Comparison of ENCODE assay signal across 22 cellular contexts in the genomic region with DNA sequence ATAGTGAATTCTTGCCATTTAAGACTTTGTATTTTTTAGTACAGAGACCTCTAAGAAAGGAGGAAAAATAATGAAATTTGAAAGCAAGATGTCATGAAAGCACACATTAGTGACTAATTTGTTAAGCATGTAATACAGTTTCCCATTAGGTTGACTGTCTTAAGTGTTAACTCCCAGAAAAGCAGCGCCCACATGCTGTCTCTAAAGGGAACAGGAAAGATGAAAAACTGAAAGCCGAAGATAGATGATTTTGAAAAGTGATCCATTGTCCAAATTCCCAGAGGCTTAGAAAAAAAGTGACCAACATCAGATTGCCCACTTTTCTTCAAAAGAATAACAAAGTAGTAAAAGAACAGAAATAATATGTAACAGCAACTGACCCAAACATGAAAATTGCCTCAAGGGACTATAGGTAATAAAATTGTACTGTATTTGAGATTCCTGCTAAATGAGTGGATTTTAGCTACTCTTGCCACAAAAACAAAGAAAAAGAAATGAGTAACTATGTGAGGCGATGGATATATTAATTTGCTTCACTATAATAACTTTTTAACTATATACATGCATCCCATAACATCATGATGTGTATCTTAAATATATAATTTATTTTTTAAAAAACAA.
DNase-seq lines count a peak whose midpoint lies in the region; TF ChIP-seq lines count a peak whose summit lies in the region.
"Had no signal": no experiment of that assay in that cellular context is flagged by ENCODE, and none has a peak within 500 bp of the region (broad histone marks: within the 10 kb centered on the region; RNA-seq: fewer than 3 reads in every experiment).

No MANE protein-coding gene starts in this region.

- H4K91ac ChIP-seq in mesenchymal stem cell (ENCODE audit: low read length) = no peak overlapping the region

- H3K27me3 ChIP-seq in mesenchymal stem cell (ENCODE audit: control insufficient read depth in 1 of 2, insufficient read depth in 1 of 2, low read length in 2 of 2) (no peaks in the 10 kb centered on the region), A673 (replicated peaks; ENCODE audit: insufficient read depth, low read depth, low read length, poor library complexity) (no peaks in the 10 kb centered on the region)
- H3K27me3 ChIP-seq: upper lobe of right lung had no signal

- H2BK15ac ChIP-seq in mesenchymal stem cell (ENCODE audit: low read depth, poor library complexity, severe bottlenecking) = no peak overlapping the region

- no peak overlapping the region for H3K4ac ChIP-seq in mesenchymal stem cell (ENCODE audit: low read depth in 1 of 2, low read length in 2 of 2)

- H3K36me3 Mint-ChIP-seq in immature natural killer cell = no peaks in the 10 kb centered on the region
- H3K36me3 Mint-ChIP-seq: CD4-positive, alpha-beta memory T cell; natural killer cell treated with Interleukin-12 subunit alpha and Interleukin-12 subunit beta and Interleukin-15 and Interleukin-18, amount 100 ng/mL, for 72 hours had no signal

- no peaks in the 10 kb centered on the region for H3K9me3 Mint-ChIP-seq in immature natural killer cell
- H3K9me3 Mint-ChIP-seq: natural killer cell treated with Interleukin-12 subunit alpha and Interleukin-12 subunit beta and Interleukin-15 and Interleukin-18, amount 100 ng/mL, for 72 hours; stimulated activated naive CD8-positive, alpha-beta T cell treated with anti-CD3 and anti-CD28 coated beads, Interleukin-15, Interleukin-2, amounts not matched to agents 100 ng/mL and 50 ng/mL, for 24 hours had no signal

- no peak overlapping the region for H3K14ac ChIP-seq in mesenchymal stem cell (ENCODE audit: low read length in 2 of 2)

- H3K4me1 Mint-ChIP-seq in immature natural killer cell = no peaks in the 10 kb centered on the region
- H3K4me1 Mint-ChIP-seq: CD4-positive, alpha-beta memory T cell had no signal

- CTCF ChIA-PET in A673 (lab: Charles Lee) = no interaction called here

- no peaks in the 10 kb centered on the region for H3K79me1 ChIP-seq in mesenchymal stem cell (replicated peaks; ENCODE audit: low read length, poor library complexity, severe bottlenecking)

- no peak overlapping the region for H3K27ac Mint-ChIP-seq in immature natural killer cell
- H3K27ac Mint-ChIP-seq: CD4-positive, alpha-beta memory T cell; natural killer cell treated with Interleukin-12 subunit alpha and Interleukin-12 subunit beta and Interleukin-15 and Interleukin-18, amount 100 ng/mL, for 72 hours; stimulated activated naive CD8-positive, alpha-beta T cell treated with anti-CD3 and anti-CD28 coated beads, Interleukin-15, Interleukin-2, amounts not matched to agents 100 ng/mL and 50 ng/mL, for 24 hours had no signal

- no peak overlapping the region for H2BK120ac ChIP-seq in mesenchymal stem cell (ENCODE audit: low read depth, low read length)

- in situ Hi-C loops in GM13977 (cut with MboI; ENCODE audit: low pct_unique_long_range_greater_than_20kb, low sequenced_read_pairs, unreplicated experiment) = no loop called here

- H3K9ac ChIP-seq in mesenchymal stem cell (ENCODE audit: low read length) = peak overlapping the region; percentile 55

- H2AFZ ChIP-seq in mesenchymal stem cell (ENCODE audit: low read depth, low read length) = no peak overlapping the region

- no peak overlapping the region for H3K4me2 ChIP-seq in mesenchymal stem cell (ENCODE audit: low read length, poor library complexity, severe bottlenecking)
- H3K4me2 ChIP-seq: A549 had no signal

- BruUV-seq in A673 (replicated peaks; lab: Mats Ljungman, UMichigan) = no TSS peak

- H4K8ac ChIP-seq in mesenchymal stem cell (ENCODE audit: low read length) = no peak overlapping the region

- H3K27ac ChIP-seq in mesenchymal stem cell (ENCODE audit: low read length, poor library complexity, severe bottlenecking) = peak overlapping the region; percentile 75
- H3K27ac ChIP-seq in A673 (ENCODE audit: low read depth, low read length, poor library complexity, severe bottlenecking) = no peak overlapping the region
- H3K27ac ChIP-seq: A549, coronary artery, upper lobe of right lung had no signal

- 33% methylated on average over 1 of the region's 3 CpGs for WGBS in mesenchymal stem cell

- H3K4me3 ChIP-seq in AG09309 (ENCODE audit: control insufficient read depth, low read depth, low read length) (no peak overlapping the region), cardiac fibroblast (replicated peaks in 1 of 2; ENCODE audit: low read depth in 2 of 2, low read length in 2 of 2) (no peak overlapping the region), mesenchymal stem cell (ENCODE audit: insufficient read depth in 1 of 2, low read depth in 1 of 2, low read length in 2 of 2) (no peak overlapping the region), A673 (ENCODE audit: low read depth, low read length, poor library complexity, severe bottlenecking) (no peak overlapping the region)
- H3K4me3 ChIP-seq: A549, coronary artery, upper lobe of right lung had no signal

- POLR2A ChIA-PET in A673 (lab: Charles Lee; ENCODE audit: low non-redundant PET) = no interaction called here

- H2BK5ac ChIP-seq in mesenchymal stem cell (ENCODE audit: low read depth, low read length, poor library complexity, severe bottlenecking) = no peak overlapping the region

- TF ChIP-seq CTCF in AG09309 (IDR thresholded peaks at IDR 0.05; ENCODE audit: control insufficient read depth, insufficient read depth, low read depth, low read length, missing control alignments) (no peak), cardiac fibroblast (IDR thresholded peaks at IDR 0.05; ENCODE audit: low read depth, low read length) (peak; percentile 3), GM13977 (IDR thresholded peaks at IDR 0.05; ENCODE audit: extremely low read depth, insufficient read depth, missing control alignments) (no peak), A673 (conservative IDR thresholded peaks at IDR 0.05; ENCODE audit: low read depth, low read length) (no peak)

- no peak overlapping the region for H3K23ac ChIP-seq in mesenchymal stem cell (ENCODE audit: low read length in 2 of 2)

- H3K18ac ChIP-seq in mesenchymal stem cell (ENCODE audit: low read depth in 1 of 2, low read length in 2 of 2) = no peak overlapping the region

- no peak overlapping the region for H2AK5ac ChIP-seq in mesenchymal stem cell (ENCODE audit: low read length, severe bottlenecking)

- H3K4me3 Mint-ChIP-seq in immature natural killer cell = no peak overlapping the region
- H3K4me3 Mint-ChIP-seq: CD4-positive, alpha-beta memory T cell; natural killer cell treated with Interleukin-12 subunit alpha and Interleukin-12 subunit beta and Interleukin-15 and Interleukin-18, amount 100 ng/mL, for 72 hours; stimulated activated naive CD8-positive, alpha-beta T cell treated with anti-CD3 and anti-CD28 coated beads, Interleukin-15, Interleukin-2, amounts not matched to agents 100 ng/mL and 50 ng/mL, for 24 hours had no signal

- H3K27me3 Mint-ChIP-seq in immature natural killer cell (ENCODE audit: low read depth in 3 of 3) = peaks cover 2 to 5% (median 4%) of the 10 kb centered on the region in 3 donors

- H2BK12ac ChIP-seq in mesenchymal stem cell (ENCODE audit: low read length in 2 of 2) = no peak overlapping the region

- DNase-seq in AG09309 (ENCODE audit: low read depth) (peak; percentile 25), LHCN-M2 (ENCODE audit: low read depth) (peak; percentile 78), cardiac fibroblast (ENCODE audit: low read depth in 2 of 2) (peak; percentile 24 to 68), mesenchymal stem cell (peak; percentile 36), UCSD-AML1 (lab: John Stamatoyannopoulos, UW; ENCODE audit: unreplicated experiment) (no peak), immature natural killer cell (no peak), GM13977 (ENCODE audit: low spot score) (no peak), A673 (ENCODE audit: low spot score) (no peak)
- DNase-seq: activated CD4-positive, alpha-beta T cell treated with anti-CD3 and anti-CD28 coated beads for 1 hour; activated effector memory CD4-positive, alpha-beta T cell treated with Interleukin-2 at 50 U/mL for 16 hours; amniotic stem cell; CD4-positive, alpha-beta memory T cell; MV-4-11; NCI-H2081 treated with DMSO at 0.1 percent for 48 hours; NCI-H510A treated with DMSO at 0.1 percent for 48 hours; stimulated activated CD4-positive, alpha-beta T cell treated with anti-CD3 and anti-CD28 coated beads, Interleukin-15, amount 100 ng/mL, for 24 hours; T-helper 9 cell; upper lobe of right lung had no signal

- H3K9me3 ChIP-seq in mesenchymal stem cell (ENCODE audit: control insufficient read depth, low read length) = no peaks in the 10 kb centered on the region
- no peaks in the 10 kb centered on the region for H3K9me3 ChIP-seq in A673 (ENCODE audit: low read depth, low read length, poor library complexity, severe bottlenecking)
- H3K9me3 ChIP-seq: A549, upper lobe of right lung had no signal

- intact Hi-C loops in A673 (cut with micrococcal nuclease; ENCODE audit: unreplicated experiment) = no loop called here

- H3K4me1 ChIP-seq in mesenchymal stem cell (ENCODE audit: control insufficient read depth, insufficient read depth, low read depth, low read length) (peaks cover 2% of the 10 kb centered on the region), A673 (ENCODE audit: insufficient read depth, low read length, poor library complexity, severe bottlenecking) (no peaks in the 10 kb centered on the region)
- H3K4me1 ChIP-seq: A549, upper lobe of right lung had no signal

- H3K36me3 ChIP-seq in mesenchymal stem cell (ENCODE audit: control insufficient read depth in 1 of 2, insufficient read depth in 2 of 2, low read depth in 1 of 2, low read length in 2 of 2) (no peaks in the 10 kb centered on the region), A673 (ENCODE audit: insufficient read depth, low read length, poor library complexity, severe bottlenecking) (no peaks in the 10 kb centered on the region)
- H3K36me3 ChIP-seq: upper lobe of right lung had no signal

Comparison
In these comparisons a context has a peak if more than half of its experiments do, and no peak if none do; other contexts are left out.
1. DNase-seq: peak in AG09309 (single experiment), LHCN-M2 (single experiment), cardiac fibroblast (2 of 2) and mesenchymal stem cell (single experiment); none in UCSD-AML1 (single experiment), immature natural killer cell (0 of 3), GM13977 (single experiment) and A673 (single experiment).